Comparison of ENCODE assay signal across 39 cellular contexts in genomic region chr1:112478314-112478713, GRCh38. TPM values are rescaled to one million over a fixed set of nuclear protein-coding genes. Genes with fewer than 3 reads are reported as not detected.
"Had no signal": no experiment of that assay in that cellular context is flagged by ENCODE, and none has a peak within 500 bp of the region (broad histone marks: within the 10 kb centered on the region; RNA-seq: fewer than 3 reads in every experiment).

No MANE protein-coding gene starts in this region.

- H3K36me3 ChIP-seq: adrenal gland, brain microvascular endothelial cell, breast epithelium, cardiac muscle cell had no signal

- ATAC-seq: activated naive CD8-positive, alpha-beta T cell treated with anti-CD3 and anti-CD28 coated beads, Interleukin-2, amount 50 U/mL, for 24 hours; activated T-cell treated with anti-CD3 and anti-CD28 coated beads, Interleukin-2, amount 50 U/mL, for 4 hours; activated T-cell treated with anti-CD3 and anti-CD28 coated beads, Interleukin-2, amount 50 U/mL, for 72 hours; activated T-helper 17 cell treated with anti-CD3 and anti-CD28 coated beads, Interleukin-2, amount 50 U/mL, for 72 hours; body of pancreas had no signal

- H3K27ac Mint-ChIP-seq: activated naive CD4-positive, alpha-beta T cell treated with anti-CD3 and anti-CD28 coated beads for 36 hours; activated naive CD4-positive, alpha-beta T cell treated with anti-CD3 and anti-CD28 coated beads, Interleukin-2, amount 10 ng/mL, durations not matched to agents 7 days and 5 days; activated naive CD4-positive, alpha-beta T cell treated with anti-CD3 and anti-CD28 coated beads, Interleukin-2, amount 50 U/mL, for 24 hours; activated naive CD8-positive, alpha-beta T cell; activated naive CD8-positive, alpha-beta T cell treated with anti-CD3 and anti-CD28 coated beads for 36 hours; activated naive CD8-positive, alpha-beta T cell treated with anti-CD3 and anti-CD28 coated beads, Interleukin-2, amount 10 ng/mL, durations not matched to agents 7 days and 5 days; activated naive CD8-positive, alpha-beta T cell treated with anti-CD3 and anti-CD28 coated beads, Interleukin-2, amount 50 U/mL, for 24 hours; activated T-cell treated with anti-CD3 and anti-CD28 coated beads, Interleukin-2, amount 50 U/mL, for 24 hours; activated T-cell treated with anti-CD3 and anti-CD28 coated beads, Interleukin-2, amount 50 U/mL, for 72 hours; activated T-helper 1 cell treated with anti-CD3 and anti-CD28 coated beads, Interleukin-12 subunit alpha, Interleukin-12 subunit beta, Interleukin-2, Interleukin-4 antibody, amounts not matched to agents 30 ng/mL and 10 ng/mL and 1 ng/mL, durations not matched to agents 14 hours and 24 hours and 36 hours; activated T-helper 17 cell treated with anti-CD3 and anti-CD28 coated beads, Interleukin-2, amount 50 U/mL, for 72 hours; activated T-helper 2 cell treated with anti-CD3 and anti-CD28 coated beads, Interferon-gamma antibody, Interleukin-2, Interleukin-4, amounts not matched to agents 10 μg/mL and 5 μg/mL and 100 μg/mL, durations not matched to agents 14 hours and 24 hours and 36 hours; brain had no signal

- H3K4me3 ChIP-seq: adrenal gland, ascending aorta, body of pancreas, breast epithelium, cardiac muscle cell had no signal

- DNase-seq: activated effector memory CD4-positive, alpha-beta T cell treated with anti-CD3 and anti-CD28 coated beads, Interleukin-2, amount 50 U/mL, for 16 hours; activated effector memory CD4-positive, alpha-beta T cell treated with Interleukin-2 at 50 U/mL for 16 hours; activated gamma-delta T cell; activated gamma-delta T cell treated with Interleukin-2 at 50 U/mL for 16 hours; activated naive CD4-positive, alpha-beta T cell; activated naive CD4-positive, alpha-beta T cell treated with anti-CD3 and anti-CD28 coated beads for 36 hours; activated naive CD4-positive, alpha-beta T cell treated with anti-CD3 and anti-CD28 coated beads, Interleukin-2, amount 10 ng/mL, durations not matched to agents 7 days and 5 days; activated naive CD4-positive, alpha-beta T cell treated with anti-CD3 and anti-CD28 coated beads, Interleukin-2, amount 50 U/mL, for 16 hours; activated naive CD4-positive, alpha-beta T cell treated with Interleukin-2 at 50 U/mL for 16 hours; activated naive CD8-positive, alpha-beta T cell treated with anti-CD3 and anti-CD28 coated beads for 36 hours; activated naive CD8-positive, alpha-beta T cell treated with anti-CD3 and anti-CD28 coated beads, Interleukin-2, amount 10 ng/mL, durations not matched to agents 7 days and 5 days; activated naive CD8-positive, alpha-beta T cell treated with anti-CD3 and anti-CD28 coated beads, Interleukin-2, amount 50 U/mL, for 24 hours; activated T-cell treated with anti-CD3 and anti-CD28 coated beads, Interleukin-2, amount 50 U/mL, for 1 hour; activated T-cell treated with anti-CD3 and anti-CD28 coated beads, Interleukin-2, amount 50 U/mL, for 24 hours; activated T-cell treated with anti-CD3 and anti-CD28 coated beads, Interleukin-2, amount 50 U/mL, for 4 hours; activated T-cell treated with anti-CD3 and anti-CD28 coated beads, Interleukin-2, amount 50 U/mL, for 48 hours; activated T-cell treated with anti-CD3 and anti-CD28 coated beads, Interleukin-2, amount 50 U/mL, for 72 hours; adrenal gland; amniotic stem cell; amygdala; anterior cingulate cortex; aorta; body of pancreas; brain microvascular endothelial cell; caudate nucleus; central memory CD4-positive, alpha-beta T cell; cerebellar nuclear complex had no signal

- H3K36me3 Mint-ChIP-seq: activated naive CD4-positive, alpha-beta T cell treated with anti-CD3 and anti-CD28 coated beads, Interleukin-2, amount 10 ng/mL, durations not matched to agents 7 days and 5 days; activated naive CD8-positive, alpha-beta T cell treated with anti-CD3 and anti-CD28 coated beads for 36 hours had no signal

- H3K4me1 Mint-ChIP-seq: activated naive CD4-positive, alpha-beta T cell treated with anti-CD3 and anti-CD28 coated beads, Interleukin-2, amount 10 ng/mL, durations not matched to agents 7 days and 5 days; activated naive CD4-positive, alpha-beta T cell treated with anti-CD3 and anti-CD28 coated beads, Interleukin-2, amount 50 U/mL, for 24 hours; activated naive CD8-positive, alpha-beta T cell treated with anti-CD3 and anti-CD28 coated beads for 36 hours; activated naive CD8-positive, alpha-beta T cell treated with anti-CD3 and anti-CD28 coated beads, Interleukin-2, amount 10 ng/mL, durations not matched to agents 7 days and 5 days; activated naive CD8-positive, alpha-beta T cell treated with anti-CD3 and anti-CD28 coated beads, Interleukin-2, amount 50 U/mL, for 24 hours; activated T-helper 17 cell treated with anti-CD3 and anti-CD28 coated beads, Interleukin-2, amount 50 U/mL, for 72 hours; brain; central memory CD8-positive, alpha-beta T cell had no signal

- H3K4me1 ChIP-seq: adrenal gland, ascending aorta, body of pancreas, breast epithelium had no signal

- H3K27ac ChIP-seq: adrenal gland, ascending aorta, body of pancreas, brain microvascular endothelial cell, breast epithelium, cardiac muscle cell had no signal

- FAIRE-seq: astrocyte, bronchial epithelial cell had no signal

- H3K4me3 Mint-ChIP-seq: activated naive CD4-positive, alpha-beta T cell treated with anti-CD3 and anti-CD28 coated beads for 36 hours; activated naive CD4-positive, alpha-beta T cell treated with anti-CD3 and anti-CD28 coated beads, Interleukin-2, amount 10 ng/mL, durations not matched to agents 7 days and 5 days; activated naive CD4-positive, alpha-beta T cell treated with anti-CD3 and anti-CD28 coated beads, Interleukin-2, amount 50 U/mL, for 24 hours; activated naive CD8-positive, alpha-beta T cell; activated naive CD8-positive, alpha-beta T cell treated with anti-CD3 and anti-CD28 coated beads for 36 hours; activated naive CD8-positive, alpha-beta T cell treated with anti-CD3 and anti-CD28 coated beads, Interleukin-2, amount 10 ng/mL, durations not matched to agents 7 days and 5 days; activated naive CD8-positive, alpha-beta T cell treated with anti-CD3 and anti-CD28 coated beads, Interleukin-2, amount 50 U/mL, for 24 hours; activated T-cell treated with anti-CD3 and anti-CD28 coated beads, Interleukin-2, amount 50 U/mL, for 24 hours; activated T-cell treated with anti-CD3 and anti-CD28 coated beads, Interleukin-2, amount 50 U/mL, for 4 hours; activated T-cell treated with anti-CD3 and anti-CD28 coated beads, Interleukin-2, amount 50 U/mL, for 72 hours; activated T-helper 1 cell treated with anti-CD3 and anti-CD28 coated beads, Interleukin-12 subunit alpha, Interleukin-12 subunit beta, Interleukin-2, Interleukin-4 antibody, amounts not matched to agents 30 ng/mL and 10 ng/mL and 1 ng/mL, durations not matched to agents 14 hours and 24 hours and 36 hours; activated T-helper 17 cell treated with anti-CD3 and anti-CD28 coated beads, Interleukin-2, amount 50 U/mL, for 72 hours; brain; central memory CD8-positive, alpha-beta T cell had no signal

- H3K27me3 ChIP-seq: adrenal gland, ascending aorta, body of pancreas, brain microvascular endothelial cell, breast epithelium, cardiac muscle cell had no signal

RNA-seq across cellular contexts. Expression of gene WNT2B, which starts 30.5 kb away (rescaled TPM):
- total RNA-seq: activated naive CD8-positive, alpha-beta T cell treated with anti-CD3 and anti-CD28 coated beads for 36 hours had no signal
